Comparison of ENCODE assay signal across 8 cellular contexts in the genomic region with DNA sequence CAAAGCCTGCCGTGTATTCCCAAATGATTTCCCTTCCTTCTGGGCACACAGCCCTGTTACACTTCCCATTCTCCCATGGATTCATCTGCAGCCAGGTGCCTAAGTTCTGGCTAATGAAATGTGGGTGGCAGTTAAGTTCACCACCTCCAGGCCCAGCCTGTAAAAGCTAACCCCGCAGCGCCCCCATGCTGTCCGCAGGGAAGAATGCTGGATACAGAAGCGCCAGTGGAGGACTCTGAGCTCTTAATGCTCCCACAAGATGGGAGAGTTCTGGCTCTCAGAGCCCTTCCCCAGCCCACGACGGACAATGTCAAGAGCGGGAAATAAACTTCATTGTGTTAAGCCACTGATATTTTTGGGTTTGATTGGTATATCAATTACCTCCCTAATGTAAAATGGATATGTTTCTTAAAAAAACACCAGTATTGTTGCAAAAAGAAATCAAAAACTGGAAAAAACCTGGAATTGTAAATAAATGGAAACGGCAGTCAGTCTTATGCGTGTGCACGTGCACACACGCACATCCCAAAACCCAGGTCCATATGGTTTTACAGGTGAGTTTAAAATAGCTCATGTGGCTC. TPM values are rescaled to one million over a fixed set of nuclear protein-coding genes. Genes with fewer than 3 reads are reported as not detected.
DNase-seq lines count a peak whose midpoint lies in the region; ATAC-seq, FAIRE-seq and TF ChIP-seq lines count a peak whose summit lies in the region.

No MANE protein-coding gene starts in this region.

- peaks cover 2% of the 10 kb centered on the region for H3K27me3 ChIP-seq in AG04450 (ENCODE audit: control insufficient read depth, insufficient read depth, low read length)
- H3K27me3 ChIP-seq in OCI-LY3 (ENCODE audit: low read depth, low read length), result 0 out of 2 replicates have a peak, but pooled peaks cover 4% of the 10 kb centered on the region

- H3K4me1 ChIP-seq in OCI-LY3 (ENCODE audit: low read length), result no peaks in the 10 kb centered on the region

- no peak overlapping the region for H3K4me3 ChIP-seq in AG04450 (ENCODE audit: low read depth, low read length)
- H3K4me3 ChIP-seq in OCI-LY3 (ENCODE audit: low read length), result no peak overlapping the region

- H2AFZ ChIP-seq in OCI-LY3 (ENCODE audit: low read depth, low read length), result no peak overlapping the region

- POLR2A ChIA-PET in AG04450 (lab: Yijun Ruan, JAX), result no interaction called here

- TF ChIP-seq POLR2A in GM12892 (IDR thresholded peaks at IDR 0.05; ENCODE audit: low read depth, low read length), result no peak

- no peak overlapping the region for H3K4me2 ChIP-seq in OCI-LY3 (ENCODE audit: low read length)

- ATAC-seq in HG03159 (IDR thresholded peaks at IDR 0.05; ENCODE audit: unreplicated experiment), result peak; percentile 83

- no peak overlapping the region for H3K27ac ChIP-seq in AG04450 (ENCODE audit: low read depth, low read length)
- no peak overlapping the region for H3K27ac ChIP-seq in OCI-LY3 (ENCODE audit: low read length)

- peak; percentile 91 for FAIRE-seq in GM12892 (lab: Jason Lieb, UNC)

- H4K20me1 ChIP-seq in OCI-LY3 (ENCODE audit: insufficient read depth, low read length), result no peaks in the 10 kb centered on the region

- H3K9ac ChIP-seq in OCI-LY3 (ENCODE audit: low read length), result no peak overlapping the region

- CTCF ChIA-PET in AG04450 (lab: Charles Lee), result interaction anchor here (0.6 to 5.1 kb wide), 26 partner anchors 9 to 884 kb away, joined by 3 to 127 read pairs (median 4); a partner anchor contains a TSS

- H3K36me3 ChIP-seq in OCI-LY3 (replicated peaks; ENCODE audit: low read depth, low read length), result no peaks in the 10 kb centered on the region

- H3K9me3 ChIP-seq in AG04450 (ENCODE audit: control insufficient read depth, insufficient read depth, low read length) (no peaks in the 10 kb centered on the region), OCI-LY3 (ENCODE audit: insufficient read depth, low read length) (0 out of 2 replicates have a peak, but pooled peaks cover 5% of the 10 kb centered on the region)

- TF ChIP-seq CTCF in AG04450 (IDR thresholded peaks at IDR 0.05; ENCODE audit: low read depth, low read length) (peak; percentile 56), OCI-LY3 (IDR thresholded peaks at IDR 0.05; ENCODE audit: low read depth, low read length) (peak; percentile 97)

- no peaks in the 10 kb centered on the region for H3K79me2 ChIP-seq in OCI-LY3 (ENCODE audit: low read length)

- DNase-seq in AG04450 (ENCODE audit: low read depth, low spot score), result peak; percentile 3
- DNase-seq in GM12892 (ENCODE audit: insufficient read length), result peak; percentile 49
- peak; percentile 51 to 68 for DNase-seq in dermis microvascular lymphatic vessel endothelial cell (ENCODE audit: low read depth in 2 of 2)
- peak; percentile 85 for DNase-seq in mesenteric fat pad (ENCODE audit: low spot score)
- DNase-seq in NCI-H187 treated with DMSO at 0.1 percent for 48 hours (lab: John Stamatoyannopoulos, UW), result no peak
- no peak for DNase-seq in T1000 (lab: John Stamatoyannopoulos, UW)

RNA-seq across cellular contexts. Expression of a gene that starts 37.7 kb away (rescaled TPM):
- polyA plus RNA-seq in AG04450 (2011; rRNA removed), result not detected in 2 replicates
- not detected in 2 replicates for polyA minus RNA-seq in AG04450 (2011; rRNA and poly(A)+ RNA removed)
- polyA plus RNA-seq in GM12892 (2012; ENCODE audit: missing spikeins), result 0.06 TPM
- total RNA-seq in dermis microvascular lymphatic vessel endothelial cell, result 86.3 and 122 TPM in 2 replicates
- total RNA-seq in mesenteric fat pad, result 38.6 TPM

Comparison
In these comparisons a context has a peak if more than half of its experiments do, and no peak if none do; other contexts are left out.
1. DNase-seq: peak in AG04450 (single experiment), GM12892 (single experiment), dermis microvascular lymphatic vessel endothelial cell (2 of 2) and mesenteric fat pad (single experiment); none in NCI-H187 treated with DMSO at 0.1 percent for 48 hours (single experiment) and T1000 (single experiment).